Comparison of ENCODE assay signal across 10 cellular contexts in genomic region chr15:42577514-42578031, GRCh38. TPM values are rescaled to one million over a fixed set of nuclear protein-coding genes. Genes with fewer than 3 reads are reported as not detected.
DNase-seq lines count a peak whose midpoint lies in the region; ATAC-seq and TF ChIP-seq lines count a peak whose summit lies in the region.
"Had no signal": no experiment of that assay in that cellular context is flagged by ENCODE, and none has a peak within 500 bp of the region (broad histone marks: within the 10 kb centered on the region; RNA-seq: fewer than 3 reads in every experiment).

No MANE protein-coding gene starts in this region.

- peak overlapping the region; percentile 11 for H3K4me3 Mint-ChIP-seq in activated naive CD8-positive, alpha-beta T cell treated with anti-CD3 and anti-CD28 coated beads, Interleukin-2, amount 10 ng/mL, durations not matched to agents 7 days and 5 days
- H3K4me3 Mint-ChIP-seq in activated naive CD8-positive, alpha-beta T cell treated with anti-CD3 and anti-CD28 coated beads, Interleukin-2, amount 50 U/mL, for 24 hours, result no peak overlapping the region

- H3K27ac Mint-ChIP-seq in activated naive CD8-positive, alpha-beta T cell treated with anti-CD3 and anti-CD28 coated beads, Interleukin-2, amount 10 ng/mL, durations not matched to agents 7 days and 5 days, result no peak overlapping the region
- no peak overlapping the region for H3K27ac Mint-ChIP-seq in activated naive CD8-positive, alpha-beta T cell treated with anti-CD3 and anti-CD28 coated beads, Interleukin-2, amount 50 U/mL, for 24 hours

- POLR2A ChIA-PET in activated naive CD8-positive, alpha-beta T cell treated with anti-CD3 and anti-CD28 coated beads, Interleukin-2, amount 10 ng/mL, durations not matched to agents 7 days and 5 days (lab: Charles Lee), result interaction anchor here (0.9 to 2.9 kb wide), 2 partner anchors 29 to 31 kb away, joined by 4 to 13 read pairs; partner anchors contain the start of genes HAUS2 and LRRC57

- peaks cover 2% of the 10 kb centered on the region for H3K36me3 Mint-ChIP-seq in activated naive CD8-positive, alpha-beta T cell treated with anti-CD3 and anti-CD28 coated beads, Interleukin-2, amount 10 ng/mL, durations not matched to agents 7 days and 5 days
- no peaks in the 10 kb centered on the region for H3K36me3 Mint-ChIP-seq in activated naive CD8-positive, alpha-beta T cell treated with anti-CD3 and anti-CD28 coated beads, Interleukin-2, amount 50 U/mL, for 24 hours (ENCODE audit: low read depth)

- H3K4me3 ChIP-seq in SJCRH30, result no peak overlapping the region
- H3K4me3 ChIP-seq in fibroblast of the aortic adventitia (ENCODE audit: low read depth, low read length), result peak overlapping the region; percentile 45
- peak overlapping the region; percentile 91 for H3K4me3 ChIP-seq in thoracic aorta

- H3K9me3 ChIP-seq in SJCRH30 (replicated peaks) (no peaks in the 10 kb centered on the region), thoracic aorta (no peaks in the 10 kb centered on the region)

- ATAC-seq in activated naive CD8-positive, alpha-beta T cell treated with anti-CD3 and anti-CD28 coated beads, Interleukin-2, amount 10 ng/mL, durations not matched to agents 7 days and 5 days (ENCODE audit: low read depth), result no peak
- no peak for ATAC-seq in activated naive CD8-positive, alpha-beta T cell treated with anti-CD3 and anti-CD28 coated beads, Interleukin-2, amount 50 U/mL, for 24 hours
- no peak for ATAC-seq in thoracic aorta (ENCODE audit: insufficient number of reproducible peaks, low FRiP score, low read depth)
- ATAC-seq in HG02588 (IDR thresholded peaks at IDR 0.05; ENCODE audit: unreplicated experiment), result no peak
- ATAC-seq in HG03280 (IDR thresholded peaks at IDR 0.05; ENCODE audit: unreplicated experiment), result no peak

- H3K27me3 ChIP-seq in SJCRH30 (no peaks in the 10 kb centered on the region), thoracic aorta (replicated peaks; ENCODE audit: insufficient read depth) (no peaks in the 10 kb centered on the region)

- DNase-seq in activated naive CD8-positive, alpha-beta T cell treated with anti-CD3 and anti-CD28 coated beads, Interleukin-2, amount 10 ng/mL, durations not matched to agents 7 days and 5 days, result no peak
- DNase-seq in activated naive CD8-positive, alpha-beta T cell treated with anti-CD3 and anti-CD28 coated beads, Interleukin-2, amount 50 U/mL, for 24 hours, result no peak
- DNase-seq in SJCRH30, result peak; percentile 42 to 73
- DNase-seq in fibroblast of the aortic adventitia (ENCODE audit: low read depth), result peak; percentile 93
- DNase-seq in thoracic aorta (ENCODE audit: low spot score), result no peak
- no peak for DNase-seq in NCI-H2196 treated with DMSO at 0.1 percent for 48 hours (lab: John Stamatoyannopoulos, UW; ENCODE audit: unreplicated experiment)
- DNase-seq: NCI-H1694 had no signal

- H3K27ac ChIP-seq in SJCRH30 (no peak overlapping the region), thoracic aorta (peak overlapping the region; percentile 2 to 71)
- H3K27ac ChIP-seq: C4-2B had no signal

- H3K27me3 Mint-ChIP-seq in activated naive CD8-positive, alpha-beta T cell treated with anti-CD3 and anti-CD28 coated beads, Interleukin-2, amount 10 ng/mL, durations not matched to agents 7 days and 5 days, result peaks cover 7% of the 10 kb centered on the region
- peaks cover 12% of the 10 kb centered on the region for H3K27me3 Mint-ChIP-seq in activated naive CD8-positive, alpha-beta T cell treated with anti-CD3 and anti-CD28 coated beads, Interleukin-2, amount 50 U/mL, for 24 hours

- no peaks in the 10 kb centered on the region for H3K9me3 Mint-ChIP-seq in activated naive CD8-positive, alpha-beta T cell treated with anti-CD3 and anti-CD28 coated beads, Interleukin-2, amount 10 ng/mL, durations not matched to agents 7 days and 5 days
- H3K9me3 Mint-ChIP-seq in activated naive CD8-positive, alpha-beta T cell treated with anti-CD3 and anti-CD28 coated beads, Interleukin-2, amount 50 U/mL, for 24 hours, result no peaks in the 10 kb centered on the region

- TF ChIP-seq CTCF in fibroblast of the aortic adventitia (IDR thresholded peaks at IDR 0.05; ENCODE audit: insufficient read depth, low read length) (no peak), thoracic aorta (IDR thresholded peaks at IDR 0.05) (no peak)

- H3K4me1 ChIP-seq in SJCRH30 (peaks cover 15% of the 10 kb centered on the region), thoracic aorta (ENCODE audit: control insufficient read depth in 1 of 2, low read depth in 2 of 2) (peaks cover 30 to 66% of the 10 kb centered on the region in 2 donors)

- H3K4me1 Mint-ChIP-seq in activated naive CD8-positive, alpha-beta T cell treated with anti-CD3 and anti-CD28 coated beads, Interleukin-2, amount 10 ng/mL, durations not matched to agents 7 days and 5 days, result peaks cover 42% of the 10 kb centered on the region
- peaks cover 49% of the 10 kb centered on the region for H3K4me1 Mint-ChIP-seq in activated naive CD8-positive, alpha-beta T cell treated with anti-CD3 and anti-CD28 coated beads, Interleukin-2, amount 50 U/mL, for 24 hours

- H3K36me3 ChIP-seq in SJCRH30, result no peaks in the 10 kb centered on the region; the same call in 1 of the 2 replicates
- no peaks in the 10 kb centered on the region for H3K36me3 ChIP-seq in thoracic aorta

RNA-seq across cellular contexts. Expression of gene STARD9, which starts 2.2 kb away (rescaled TPM):
- 10 to 100 TPM; 14.0 to 16.1 TPM for total RNA-seq in activated naive CD8-positive, alpha-beta T cell treated with anti-CD3 and anti-CD28 coated beads, Interleukin-2, amount 10 ng/mL, durations not matched to agents 7 days and 5 days
- total RNA-seq in SJCRH30 (2014; rRNA removed; shearing (Covaris generic)), result 11.0 and 15.2 TPM in 2 replicates
- total RNA-seq in fibroblast of the aortic adventitia (ENCODE audit: low replicate concordance), result 5.2 and 8.0 TPM in 2 replicates
- total RNA-seq in thoracic aorta, result 10 to 100 TPM; 59.8 to 67.8 TPM

RNA-seq across cellular contexts. Expression of gene HAUS2, which starts 28.9 kb away (rescaled TPM):
- 10 to 100 TPM; 28.7 to 30.2 TPM for total RNA-seq in activated naive CD8-positive, alpha-beta T cell treated with anti-CD3 and anti-CD28 coated beads, Interleukin-2, amount 10 ng/mL, durations not matched to agents 7 days and 5 days
- total RNA-seq in SJCRH30 (2014; rRNA removed; shearing (Covaris generic)), result 54.7 and 59.2 TPM in 2 replicates
- total RNA-seq in fibroblast of the aortic adventitia (ENCODE audit: low replicate concordance), result 41.4 and 41.5 TPM in 2 replicates
- total RNA-seq in thoracic aorta, result 10 to 100 TPM; 34.8 to 49.3 TPM

RNA-seq across cellular contexts. Expression of gene LRRC57, which starts 29.0 kb away (rescaled TPM):
- 10 to 100 TPM; 24.5 to 25.8 TPM for total RNA-seq in activated naive CD8-positive, alpha-beta T cell treated with anti-CD3 and anti-CD28 coated beads, Interleukin-2, amount 10 ng/mL, durations not matched to agents 7 days and 5 days
- 23.8 and 26.4 TPM in 2 replicates for total RNA-seq in SJCRH30 (2014; rRNA removed; shearing (Covaris generic))
- total RNA-seq in fibroblast of the aortic adventitia (ENCODE audit: low replicate concordance) (12.9 and 21.6 TPM in 2 replicates), thoracic aorta (10 to 100 TPM; 13.9 to 15.3 TPM)

Comparison
In these comparisons a context has a peak if more than half of its experiments do, and no peak if none do; other contexts are left out.
1. DNase-seq: peak in SJCRH30 (2 of 2) and fibroblast of the aortic adventitia (single experiment); none in activated naive CD8-positive, alpha-beta T cell treated with anti-CD3 and anti-CD28 coated beads, Interleukin-2, amount 10 ng/mL, durations not matched to agents 7 days and 5 days (single experiment), activated naive CD8-positive, alpha-beta T cell treated with anti-CD3 and anti-CD28 coated beads, Interleukin-2, amount 50 U/mL, for 24 hours (single experiment), thoracic aorta (single experiment) and NCI-H2196 treated with DMSO at 0.1 percent for 48 hours (single experiment).